Comparison of ENCODE assay signal across 15 cellular contexts in the genomic region with DNA sequence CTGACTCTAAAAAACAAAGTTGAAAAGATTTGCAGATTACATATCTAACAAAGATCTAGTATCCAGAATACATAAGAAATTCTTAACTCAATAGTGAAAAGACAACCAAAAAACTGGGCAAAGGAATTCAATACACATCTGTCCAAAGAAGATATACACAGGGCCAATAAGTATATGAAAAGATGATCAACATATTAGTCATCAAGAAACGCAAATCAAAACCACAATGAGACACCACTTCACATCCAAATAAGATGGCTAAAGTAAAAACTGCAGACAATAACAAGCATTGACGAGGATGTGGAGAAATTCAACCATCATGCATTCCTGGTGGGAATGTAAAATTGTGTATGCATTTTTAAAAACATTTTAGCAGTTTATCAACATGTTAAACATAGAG.
DNase-seq lines count a peak whose midpoint lies in the region; ATAC-seq and TF ChIP-seq lines count a peak whose summit lies in the region.
"Had no signal": no experiment of that assay in that cellular context is flagged by ENCODE, and none has a peak within 500 bp of the region (broad histone marks: within the 10 kb centered on the region; RNA-seq: fewer than 3 reads in every experiment).

No MANE protein-coding gene starts in this region.

- no peak overlapping the region for H3K9ac ChIP-seq in mammary epithelial cell (ENCODE audit: insufficient read depth, low read length)

- H3K36me3 Mint-ChIP-seq in natural killer cell treated with Interleukin-12 subunit alpha and Interleukin-12 subunit beta and Interleukin-15 and Interleukin-18, amount 100 ng/mL, for 72 hours: no peaks in the 10 kb centered on the region
- H3K36me3 Mint-ChIP-seq in CD8-positive, alpha-beta memory T cell: peaks cover 0 to 8% (median 1%) of the 10 kb centered on the region in 3 donors

- dilution Hi-C loops in mammary epithelial cell (cut with HindIII; ENCODE audit: low sequenced_read_pairs): no loop called here

- H3K4me1 Mint-ChIP-seq in natural killer cell treated with Interleukin-12 subunit alpha and Interleukin-12 subunit beta and Interleukin-15 and Interleukin-18, amount 100 ng/mL, for 72 hours (ENCODE audit: low read depth in 2 of 2): no peaks in the 10 kb centered on the region
- no peaks in the 10 kb centered on the region for H3K4me1 Mint-ChIP-seq in CD8-positive, alpha-beta memory T cell
- H3K4me1 Mint-ChIP-seq: IgD-negative memory B cell had no signal

- intact Hi-C loops in mammary epithelial cell (cut with micrococcal nuclease) (no loop called here), left ventricle myocardium inferior (cut with micrococcal nuclease) (no loop called here)

- CTCF ChIA-PET in mammary epithelial cell (lab: Charles Lee; ENCODE audit: low non-redundant PET): no interaction called here
- CTCF ChIA-PET in CD8-positive, alpha-beta memory T cell (lab: Charles Lee): no interaction called here

- BruUV-seq in mammary epithelial cell (replicated peaks; lab: Mats Ljungman, UMichigan): no TSS peak

- POLR2A ChIA-PET in CD8-positive, alpha-beta memory T cell (lab: Charles Lee): no interaction called here

- H3K4me3 Mint-ChIP-seq in natural killer cell treated with Interleukin-12 subunit alpha and Interleukin-12 subunit beta and Interleukin-15 and Interleukin-18, amount 100 ng/mL, for 72 hours: no peak overlapping the region
- no peak overlapping the region for H3K4me3 Mint-ChIP-seq in CD8-positive, alpha-beta memory T cell
- H3K4me3 Mint-ChIP-seq: CD4-positive, alpha-beta memory T cell; GM23338; H9; IgD-negative memory B cell had no signal

- DNase-seq in EH (ENCODE audit: low read depth): peak; percentile 5
- DNase-seq in LHCN-M2 (ENCODE audit: low read depth): peak; percentile 6
- peak; percentile 10 for DNase-seq in mammary epithelial cell
- no peak for DNase-seq in natural killer cell treated with Interleukin-12 subunit alpha and Interleukin-12 subunit beta and Interleukin-15 and Interleukin-18, amount 100 ng/mL, for 72 hours (ENCODE audit: low spot score)
- no peak for DNase-seq in left ventricle myocardium inferior
- no peak for DNase-seq in CD8-positive, alpha-beta memory T cell
- DNase-seq: BE2C; Caco-2; CD4-positive, alpha-beta memory T cell; DND-41; H9 had no signal

- no peak overlapping the region for H3K4me3 ChIP-seq in mammary epithelial cell (replicated peaks in 1 of 3; ENCODE audit: insufficient read depth in 1 of 3, low read depth in 2 of 3, low read length in 3 of 3)
- H3K4me3 ChIP-seq in left ventricle myocardium inferior: no peak overlapping the region
- H3K4me3 ChIP-seq in CD8-positive, alpha-beta memory T cell (ENCODE audit: low read length): no peak overlapping the region
- H3K4me3 ChIP-seq: GM23338 had no signal

- no peaks in the 10 kb centered on the region for H3K79me2 ChIP-seq in mammary epithelial cell (ENCODE audit: insufficient read depth, low read length)

- H3K27me3 Mint-ChIP-seq in natural killer cell treated with Interleukin-12 subunit alpha and Interleukin-12 subunit beta and Interleukin-15 and Interleukin-18, amount 100 ng/mL, for 72 hours: no peaks in the 10 kb centered on the region
- peaks cover 0 to 5% of the 10 kb centered on the region in 2 donors for H3K27me3 Mint-ChIP-seq in CD8-positive, alpha-beta memory T cell
- H3K27me3 Mint-ChIP-seq: CD4-positive, alpha-beta memory T cell; IgD-negative memory B cell had no signal

- 47% methylated on average over 2 of the region's 2 CpGs for WGBS in mammary epithelial cell (ENCODE audit: low coverage, missing lambda C conversion rate)

- in situ Hi-C loops in mammary epithelial cell (cut with MboI; ENCODE audit: low sequenced_read_pairs in 2 of 2): no loop called here

- H3K9me3 ChIP-seq in mammary epithelial cell (replicated peaks; ENCODE audit: insufficient read depth, low read length) (no peaks in the 10 kb centered on the region), left ventricle myocardium inferior (replicated peaks) (peaks cover 13% of the 10 kb centered on the region)
- H3K9me3 ChIP-seq in CD8-positive, alpha-beta memory T cell (ENCODE audit: low read length): no peaks in the 10 kb centered on the region
- H3K9me3 ChIP-seq: BE2C had no signal

- H3K27me3 ChIP-seq in mammary epithelial cell (ENCODE audit: insufficient read depth, low read length) (no peaks in the 10 kb centered on the region), left ventricle myocardium inferior (ENCODE audit: low read depth) (peaks cover 11% of the 10 kb centered on the region)
- H3K27me3 ChIP-seq in CD8-positive, alpha-beta memory T cell (ENCODE audit: insufficient read depth, low read length, poor library complexity, severe bottlenecking): no peaks in the 10 kb centered on the region
- H3K27me3 ChIP-seq: BE2C had no signal

- no peak overlapping the region for H3K27ac ChIP-seq in mammary epithelial cell (ENCODE audit: insufficient read depth, low read depth, low read length)
- H3K27ac ChIP-seq in left ventricle myocardium inferior (replicated peaks): no peak overlapping the region
- no peak overlapping the region for H3K27ac ChIP-seq in CD8-positive, alpha-beta memory T cell (ENCODE audit: low read depth, low read length)
- H3K27ac ChIP-seq: C4-2B had no signal

- peak overlapping the region in 1 of 2 donors; percentile 5 for H3K27ac Mint-ChIP-seq in natural killer cell treated with Interleukin-12 subunit alpha and Interleukin-12 subunit beta and Interleukin-15 and Interleukin-18, amount 100 ng/mL, for 72 hours
- no peak overlapping the region for H3K27ac Mint-ChIP-seq in CD8-positive, alpha-beta memory T cell
- H3K27ac Mint-ChIP-seq: CD4-positive, alpha-beta memory T cell; GM23338; H9; IgD-negative memory B cell had no signal

- TF ChIP-seq CTCF in mammary epithelial cell (conservative IDR thresholded peaks at IDR 0.05 in 1 of 2, IDR thresholded peaks at IDR 0.05 in 1 of 2; ENCODE audit: extremely low read depth in 1 of 2, insufficient read depth in 1 of 2, low read depth in 1 of 2, low read length in 2 of 2): no peak
- TF ChIP-seq CTCF in left ventricle myocardium inferior (IDR thresholded peaks at IDR 0.05; ENCODE audit: borderline replicate concordance): no peak

- no peak overlapping the region for H3K4me2 ChIP-seq in mammary epithelial cell (ENCODE audit: insufficient read depth, low read depth, low read length)
- H3K4me2 ChIP-seq: GM23338 had no signal

- H3K36me3 ChIP-seq in mammary epithelial cell (ENCODE audit: insufficient read depth, low read length) (no peaks in the 10 kb centered on the region), left ventricle myocardium inferior (no peaks in the 10 kb centered on the region)
- H3K36me3 ChIP-seq in CD8-positive, alpha-beta memory T cell (ENCODE audit: insufficient read depth, low read length): no peaks in the 10 kb centered on the region

- no peak for ATAC-seq in natural killer cell treated with Interleukin-12 subunit alpha and Interleukin-12 subunit beta and Interleukin-15 and Interleukin-18, amount 100 ng/mL, for 72 hours
- ATAC-seq in GM18873 (IDR thresholded peaks at IDR 0.05; ENCODE audit: low FRiP score, unreplicated experiment): no peak
- ATAC-seq: GM23338 had no signal

- no peak overlapping the region for H2AFZ ChIP-seq in mammary epithelial cell (ENCODE audit: low read depth, low read length)
- H2AFZ ChIP-seq: GM23338 had no signal

- H3K9me3 Mint-ChIP-seq in natural killer cell treated with Interleukin-12 subunit alpha and Interleukin-12 subunit beta and Interleukin-15 and Interleukin-18, amount 100 ng/mL, for 72 hours: no peaks in the 10 kb centered on the region
- peaks cover 0 to 2% (median 0%) of the 10 kb centered on the region in 5 donors for H3K9me3 Mint-ChIP-seq in CD8-positive, alpha-beta memory T cell
- H3K9me3 Mint-ChIP-seq: CD4-positive, alpha-beta memory T cell; GM23338; H9; IgD-negative memory B cell had no signal

- H3K4me1 ChIP-seq in mammary epithelial cell (ENCODE audit: insufficient read depth, low read length) (no peaks in the 10 kb centered on the region), left ventricle myocardium inferior (no peaks in the 10 kb centered on the region)
- no peaks in the 10 kb centered on the region for H3K4me1 ChIP-seq in CD8-positive, alpha-beta memory T cell (ENCODE audit: insufficient read depth, low read length)
- H3K4me1 ChIP-seq: Caco-2 had no signal

- no peaks in the 10 kb centered on the region for H4K20me1 ChIP-seq in mammary epithelial cell (ENCODE audit: insufficient read depth, low read length)

Comparison
In these comparisons a context has a peak if more than half of its experiments do, and no peak if none do; other contexts are left out.
1. DNase-seq: peak in EH (single experiment), LHCN-M2 (single experiment) and mammary epithelial cell (single experiment); none in natural killer cell treated with Interleukin-12 subunit alpha and Interleukin-12 subunit beta and Interleukin-15 and Interleukin-18, amount 100 ng/mL, for 72 hours (single experiment), left ventricle myocardium inferior (single experiment) and CD8-positive, alpha-beta memory T cell (0 of 5).